ENCODE assay signal across 8 cellular contexts in genomic region chr17:17280613-17281549, GRCh38. TPM values are rescaled to one million over a fixed set of nuclear protein-coding genes. Genes with fewer than 3 reads are reported as not detected.
DNase-seq lines count a peak whose midpoint lies in the region; ATAC-seq and TF ChIP-seq lines count a peak whose summit lies in the region.

TSS of gene COPS3 (minus strand) at chr17:17281246. CDS start at chr17:17281186, 60 bp downstream.

- no peaks in the 10 kb centered on the region for H3K9me3 ChIP-seq in OCI-LY3 (ENCODE audit: insufficient read depth, low read length)

- H3K9ac ChIP-seq in OCI-LY3 (ENCODE audit: low read length): peak within 1 kb of the TSS; percentile 92

- H3K9me3 Mint-ChIP-seq in endothelial cell (ENCODE audit: unreplicated experiment): no peaks in the 10 kb centered on the region

- peak; percentile 92 for DNase-seq in D341Med (ENCODE audit: low spot score)
- peak; percentile 91 for DNase-seq in HuH-7 (ENCODE audit: low spot score)
- DNase-seq in activated CD8-positive, alpha-beta memory T cell treated with anti-CD3 and anti-CD28 coated beads, Interleukin-2, amount 50 U/mL, for 48 hours: peak; percentile 99
- DNase-seq in endothelial cell (ENCODE audit: low spot score): peak; percentile 94
- DNase-seq in midbrain (lab: John Stamatoyannopoulos, UW): peak; percentile 98
- DNase-seq in stimulated activated CD8-positive, alpha-beta memory T cell treated with anti-CD3 and anti-CD28 coated beads, Interleukin-2, amount 100 ng/mL, for 1 hour (ENCODE audit: low read depth in 2 of 2): peak; percentile 93 to 96

- H3K27ac ChIP-seq in OCI-LY3 (ENCODE audit: low read length): peak within 1 kb of the TSS; percentile 84

- peaks cover 9% of the 10 kb centered on the region for H3K27me3 Mint-ChIP-seq in endothelial cell (ENCODE audit: unreplicated experiment)

- H2AFZ ChIP-seq in OCI-LY3 (ENCODE audit: low read depth, low read length): peak within 1 kb of the TSS; percentile 84

- H3K36me3 ChIP-seq in OCI-LY3 (replicated peaks; ENCODE audit: low read depth, low read length): peaks cover 3% of the 10 kb centered on the region

- TF ChIP-seq CTCF in OCI-LY3 (IDR thresholded peaks at IDR 0.05; ENCODE audit: low read depth, low read length): no peak
- TF ChIP-seq CTCF in endothelial cell (IDR thresholded peaks at IDR 0.05; ENCODE audit: unreplicated experiment): no peak

- peaks cover 5% of the 10 kb centered on the region for H3K4me1 Mint-ChIP-seq in endothelial cell (ENCODE audit: unreplicated experiment)

- peak within 1 kb of the TSS; percentile 98 for H3K4me3 Mint-ChIP-seq in endothelial cell (ENCODE audit: unreplicated experiment)

- no peaks in the 10 kb centered on the region for H3K27me3 ChIP-seq in OCI-LY3 (ENCODE audit: low read depth, low read length)

- peak within 1 kb of the TSS; percentile 99 for H3K4me3 ChIP-seq in OCI-LY3 (ENCODE audit: low read length)

- no peaks in the 10 kb centered on the region for H3K36me3 Mint-ChIP-seq in endothelial cell (ENCODE audit: low read depth, unreplicated experiment)

- peak within 1 kb of the TSS; percentile 97 for H3K4me2 ChIP-seq in OCI-LY3 (ENCODE audit: low read length)

- peaks cover 16% of the 10 kb centered on the region for H4K20me1 ChIP-seq in OCI-LY3 (ENCODE audit: insufficient read depth, low read length)

- peaks cover 17% of the 10 kb centered on the region for H3K4me1 ChIP-seq in OCI-LY3 (ENCODE audit: low read length)

- peaks cover 51% of the 10 kb centered on the region for H3K79me2 ChIP-seq in OCI-LY3 (ENCODE audit: low read length)

- peak within 1 kb of the TSS; percentile 97 for H3K27ac Mint-ChIP-seq in endothelial cell (ENCODE audit: unreplicated experiment)

- ATAC-seq in GM21515 (IDR thresholded peaks at IDR 0.05; ENCODE audit: unreplicated experiment): peak; percentile 81

RNA-seq across cellular contexts. Expression of gene COPS3, which starts in this region (rescaled TPM):
- 52.7 TPM for total RNA-seq in endothelial cell (ENCODE audit: unreplicated experiment)

Comparison
In these comparisons a context has a peak if more than half of its experiments do, and no peak if none do; other contexts are left out.
1. Peak in every context shown above with its lines: DNase-seq, ATAC-seq, H3K4me3 ChIP-seq and H3K27ac ChIP-seq.